In the genomic region with DNA sequence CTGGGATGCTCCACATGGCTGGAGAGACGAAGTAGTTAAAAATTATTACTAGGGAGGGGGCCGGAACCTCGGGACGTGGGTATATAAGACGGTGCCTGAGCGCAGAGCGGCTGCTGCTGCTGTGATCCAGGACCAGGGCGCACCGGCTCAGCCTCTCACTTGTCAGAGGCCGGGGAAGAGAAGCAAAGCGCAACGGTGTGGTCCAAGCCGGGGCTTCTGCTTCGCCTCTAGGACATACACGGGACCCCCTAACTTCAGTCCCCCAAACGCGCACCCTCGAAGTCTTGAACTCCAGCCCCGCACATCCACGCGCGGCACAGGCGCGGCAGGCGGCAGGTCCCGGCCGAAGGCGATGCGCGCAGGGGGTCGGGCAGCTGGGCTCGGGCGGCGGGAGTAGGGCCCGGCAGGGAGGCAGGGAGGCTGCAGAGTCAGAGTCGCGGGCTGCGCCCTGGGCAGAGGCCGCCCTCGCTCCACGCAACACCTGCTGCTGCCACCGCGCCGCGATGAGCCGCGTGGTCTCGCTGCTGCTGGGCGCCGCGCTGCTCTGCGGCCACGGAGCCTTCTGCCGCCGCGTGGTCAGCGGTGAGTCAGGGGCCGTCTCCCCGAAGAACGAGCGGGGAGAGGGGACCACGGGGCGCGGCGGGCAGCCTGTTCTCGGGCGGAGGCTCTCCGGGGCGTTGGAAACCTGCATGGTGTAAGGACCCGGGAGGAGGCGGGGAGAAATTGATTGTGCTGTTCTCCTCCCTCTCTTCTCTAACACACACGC, we compare ENCODE assay signal across 1 cellular context.
TF ChIP-seq lines count a peak whose summit lies in the region.

A gene with protein sequence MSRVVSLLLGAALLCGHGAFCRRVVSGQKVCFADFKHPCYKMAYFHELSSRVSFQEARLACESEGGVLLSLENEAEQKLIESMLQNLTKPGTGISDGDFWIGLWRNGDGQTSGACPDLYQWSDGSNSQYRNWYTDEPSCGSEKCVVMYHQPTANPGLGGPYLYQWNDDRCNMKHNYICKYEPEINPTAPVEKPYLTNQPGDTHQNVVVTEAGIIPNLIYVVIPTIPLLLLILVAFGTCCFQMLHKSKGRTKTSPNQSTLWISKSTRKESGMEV (plus strand): TSS at position 113 of the 766 bp plus-strand sequence. CDS start 391 bp downstream, at position 504.

TF ChIP-seq in SK-N-SH, 30 proteins besides CTCF, POLR2A, EP300 and RAD21 (continued from another document):
- TF ChIP-seq ZBTB33 (IDR thresholded peaks at IDR 0.05; ENCODE audit: borderline replicate concordance, low read depth) (no peak), MEF2A (IDR thresholded peaks at IDR 0.05; ENCODE audit: borderline replicate concordance, low read depth) (no peak), YY1 (IDR thresholded peaks at IDR 0.05; ENCODE audit: low read depth) (no peak), MXI1 (IDR thresholded peaks at IDR 0.05; ENCODE audit: low read depth, low read length) (no peak), FOXM1 (IDR thresholded peaks at IDR 0.05; ENCODE audit: low read depth) (no peak)
- TF ChIP-seq, protein P1, sequence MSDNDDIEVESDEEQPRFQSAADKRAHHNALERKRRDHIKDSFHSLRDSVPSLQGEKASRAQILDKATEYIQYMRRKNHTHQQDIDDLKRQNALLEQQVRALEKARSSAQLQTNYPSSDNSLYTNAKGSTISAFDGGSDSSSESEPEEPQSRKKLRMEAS (IDR thresholded peaks at IDR 0.05; ENCODE audit: low read depth): no peak
- TF ChIP-seq, protein P2, sequence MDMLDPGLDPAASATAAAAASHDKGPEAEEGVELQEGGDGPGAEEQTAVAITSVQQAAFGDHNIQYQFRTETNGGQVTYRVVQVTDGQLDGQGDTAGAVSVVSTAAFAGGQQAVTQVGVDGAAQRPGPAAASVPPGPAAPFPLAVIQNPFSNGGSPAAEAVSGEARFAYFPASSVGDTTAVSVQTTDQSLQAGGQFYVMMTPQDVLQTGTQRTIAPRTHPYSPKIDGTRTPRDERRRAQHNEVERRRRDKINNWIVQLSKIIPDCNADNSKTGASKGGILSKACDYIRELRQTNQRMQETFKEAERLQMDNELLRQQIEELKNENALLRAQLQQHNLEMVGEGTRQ (IDR thresholded peaks at IDR 0.05; ENCODE audit: borderline replicate concordance, low read depth, low read length): no peak
